In the genomic region with DNA sequence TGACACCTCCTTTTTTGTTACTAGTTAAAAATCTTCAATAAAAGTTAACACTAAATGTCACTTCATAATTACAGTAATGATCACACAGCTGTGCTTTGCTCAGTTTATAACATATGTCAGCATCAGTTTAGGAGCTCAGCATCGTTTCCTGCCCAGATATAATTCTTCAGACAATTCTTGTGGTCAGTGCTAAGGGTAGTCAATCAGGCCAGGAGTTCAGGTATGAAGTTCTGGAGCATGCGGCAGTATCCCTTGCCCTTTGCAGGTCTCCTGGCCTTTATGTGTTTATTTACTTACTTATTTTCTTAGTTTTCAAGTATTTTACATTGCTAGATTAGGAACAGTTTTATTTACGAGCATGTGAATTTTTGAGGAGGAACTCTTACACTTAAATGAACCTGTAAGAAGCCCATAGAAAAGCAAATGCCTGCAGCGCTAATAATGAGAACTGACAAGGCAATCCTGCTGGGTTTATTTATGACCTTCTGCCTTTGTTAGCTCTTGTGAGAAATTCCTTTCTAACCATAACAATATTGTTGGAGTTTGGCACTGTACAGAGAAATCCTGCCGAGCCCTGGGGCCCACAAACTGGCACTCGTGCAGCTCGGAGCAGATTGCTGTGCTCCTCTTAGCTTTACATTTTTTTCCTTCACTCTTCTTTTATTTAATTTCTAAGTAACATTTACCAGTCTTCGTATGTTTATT, we compare ENCODE assay signal across 1 cellular context.
TF ChIP-seq lines count a peak whose summit lies in the region.

No MANE protein-coding gene starts in this region.

TF ChIP-seq in SK-N-SH treated with all-trans-retinoic acid at 6 μM for 48 hours, 23 proteins besides CTCF, POLR2A, EP300 and RAD21 (continued from another document):
- TF ChIP-seq, protein P1, sequence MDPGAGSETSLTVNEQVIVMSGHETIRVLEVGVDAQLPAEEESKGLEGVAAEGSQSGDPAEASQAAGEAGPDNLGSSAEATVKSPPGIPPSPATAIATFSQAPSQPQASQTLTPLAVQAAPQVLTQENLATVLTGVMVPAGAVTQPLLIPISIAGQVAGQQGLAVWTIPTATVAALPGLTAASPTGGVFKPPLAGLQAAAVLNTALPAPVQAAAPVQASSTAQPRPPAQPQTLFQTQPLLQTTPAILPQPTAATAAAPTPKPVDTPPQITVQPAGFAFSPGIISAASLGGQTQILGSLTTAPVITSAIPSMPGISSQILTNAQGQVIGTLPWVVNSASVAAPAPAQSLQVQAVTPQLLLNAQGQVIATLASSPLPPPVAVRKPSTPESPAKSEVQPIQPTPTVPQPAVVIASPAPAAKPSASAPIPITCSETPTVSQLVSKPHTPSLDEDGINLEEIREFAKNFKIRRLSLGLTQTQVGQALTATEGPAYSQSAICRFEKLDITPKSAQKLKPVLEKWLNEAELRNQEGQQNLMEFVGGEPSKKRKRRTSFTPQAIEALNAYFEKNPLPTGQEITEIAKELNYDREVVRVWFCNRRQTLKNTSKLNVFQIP (CRISPR knock-in tag; IDR thresholded peaks at IDR 0.05; ENCODE audit: borderline replicate concordance, low read depth) = no peak
